ENCODE assay signal across 27 cellular contexts in genomic region chr4:175451238-175451965, GRCh38.
"Had no signal": no experiment of that assay in that cellular context is flagged by ENCODE, and none has a peak within 500 bp of the region (broad histone marks: within the 10 kb centered on the region; RNA-seq: fewer than 3 reads in every experiment).

No MANE protein-coding gene starts in this region.

- H3K27me3 ChIP-seq: neural progenitor cell, neutrophil, right atrium auricular region, right lobe of liver, stomach, suprapubic skin, tibial artery, vagina had no signal

- H3K36me3 ChIP-seq: neural progenitor cell, neutrophil, right atrium auricular region, right lobe of liver, stomach, suprapubic skin, thoracic aorta, tibial artery, vagina had no signal

- H3K4me3 Mint-ChIP-seq: mesothelial cell of epicardium; naive B cell; natural killer cell; nephron progenitor cell; neural progenitor cell; stimulated activated naive B cell treated with anti-CD40 and anti-IgM and Interleukin-4, amounts not matched to agents 10 μg/mL and 1 μg/mL and 100 μg/mL, for 72 hours; type B pancreatic cell had no signal

- H3K27ac ChIP-seq: neural progenitor cell, neutrophil, parathyroid adenoma, right atrium auricular region, right lobe of liver, stomach, suprapubic skin, thoracic aorta, tibial artery, vagina had no signal

- H3K4me1 ChIP-seq: parathyroid adenoma, right atrium auricular region, right lobe of liver, stomach, suprapubic skin, tibial artery, vagina had no signal

- H3K4me1 Mint-ChIP-seq: mesothelial cell of epicardium, natural killer cell had no signal

- H3K4me3 ChIP-seq: lung, neural progenitor cell, right atrium auricular region, right lobe of liver, smooth muscle cell, stomach, suprapubic skin, thoracic aorta, tibial artery, vagina had no signal

- H3K4me2 ChIP-seq: neural progenitor cell, smooth muscle cell had no signal

- H3K27me3 Mint-ChIP-seq: naive B cell; stimulated activated naive B cell treated with anti-CD40 and anti-IgM and Interleukin-4, amounts not matched to agents 10 μg/mL and 1 μg/mL and 100 μg/mL, for 72 hours; type B pancreatic cell had no signal

- DNase-seq: hippocampal formation; kidney glomerular epithelial cell; left cardiac atrium; mesendoderm; naive B cell; natural killer cell; nephron progenitor cell; occipital lobe; right lobe of liver; stimulated activated CD4-positive, alpha-beta T cell treated with anti-CD3 and anti-CD28 coated beads, Interleukin-2, amount 100 ng/mL, for 24 hours; stimulated activated CD4-positive, alpha-beta T cell treated with anti-CD3 and anti-CD28 coated beads, Interleukin-4, amount 100 ng/mL, for 1 hour; stimulated activated naive B cell treated with anti-CD40 and anti-IgM and Interleukin-4, amounts not matched to agents 10 μg/mL and 1 μg/mL and 100 μg/mL, for 72 hours; stimulated activated naive CD8-positive, alpha-beta T cell treated with anti-CD3 and anti-CD28 coated beads, Interleukin-15, Interleukin-2, amounts not matched to agents 100 U/mL and 50 U/mL, for 24 hours; stomach; tibial artery had no signal

- ATAC-seq: left cardiac atrium; left lobe of liver; natural killer cell; right lobe of liver; stimulated activated naive B cell treated with anti-CD40 and anti-IgM and Interleukin-4, amounts not matched to agents 10 μg/mL and 1 μg/mL and 100 μg/mL, for 72 hours; stimulated activated naive CD8-positive, alpha-beta T cell treated with anti-CD3 and anti-CD28 coated beads, Interleukin-15, Interleukin-2, amounts not matched to agents 100 U/mL and 50 U/mL, for 24 hours had no signal

- H3K27ac Mint-ChIP-seq: mesothelial cell of epicardium; naive B cell; natural killer cell; nephron progenitor cell; neural progenitor cell; stimulated activated naive B cell treated with anti-CD40 and anti-IgM and Interleukin-4, amounts not matched to agents 10 μg/mL and 1 μg/mL and 100 μg/mL, for 72 hours; type B pancreatic cell had no signal

- H3K9me3 ChIP-seq: neutrophil, right lobe of liver, thoracic aorta, vagina had no signal

- H3K79me2 ChIP-seq: parathyroid adenoma had no signal

- H2AFZ ChIP-seq: neural progenitor cell, parathyroid adenoma had no signal

- H3K36me3 Mint-ChIP-seq: mesothelial cell of epicardium; naive B cell; natural killer cell; neural progenitor cell; stimulated activated naive B cell treated with anti-CD40 and anti-IgM and Interleukin-4, amounts not matched to agents 10 μg/mL and 1 μg/mL and 100 μg/mL, for 72 hours; type B pancreatic cell had no signal
